ENCODE assay signal across 8 cellular contexts in genomic region chr7:100799037-100799896, GRCh38. TPM values are rescaled to one million over a fixed set of nuclear protein-coding genes. Genes with fewer than 3 reads are reported as not detected.
A peak's percentile ranks its signal among the peaks of the same experiment; 100 is the strongest.
DNase-seq lines count a peak whose midpoint lies in the region.

No MANE protein-coding gene starts in this region.

- no peaks in the 10 kb centered on the region for H3K36me3 ChIP-seq in effector memory CD4-positive, alpha-beta T cell (ENCODE audit: control insufficient read depth, insufficient read depth, low read length)

- H3K9me3 ChIP-seq in effector memory CD4-positive, alpha-beta T cell (ENCODE audit: control insufficient read depth, low read length), result no peaks in the 10 kb centered on the region

- no peak overlapping the region for H3K27ac ChIP-seq in effector memory CD4-positive, alpha-beta T cell (ENCODE audit: insufficient read depth, low read length, poor library complexity, severe bottlenecking)

- peaks cover 3% of the 10 kb centered on the region for H3K27me3 ChIP-seq in effector memory CD4-positive, alpha-beta T cell (replicated peaks; ENCODE audit: control insufficient read depth, insufficient read depth, low read length, poor library complexity, severe bottlenecking)

- no peaks in the 10 kb centered on the region for H3K4me1 ChIP-seq in effector memory CD4-positive, alpha-beta T cell (ENCODE audit: control insufficient read depth, insufficient read depth, low read length, poor library complexity, severe bottlenecking)

- no peak overlapping the region for H3K4me3 ChIP-seq in effector memory CD4-positive, alpha-beta T cell (ENCODE audit: insufficient read depth, low read depth, low read length, poor library complexity, severe bottlenecking)

- DNase-seq in NCI-H524 (lab: John Stamatoyannopoulos, UW) (peak; percentile 4 to 46), NCI-H524 treated with DMSO at 0.1 percent for 48 hours (lab: John Stamatoyannopoulos, UW) (no peak), NCI-H2171 treated with DMSO at 0.1 percent for 48 hours (lab: John Stamatoyannopoulos, UW) (peak; percentile 45), mucosa of gallbladder (ENCODE audit: low spot score) (peak; percentile 58), NCI-H187 treated with DMSO at 0.1 percent for 48 hours (lab: John Stamatoyannopoulos, UW) (no peak)
- DNase-seq in activated CD4-positive, alpha-beta T cell treated with anti-CD3 and anti-CD28 coated beads for 48 hours, result peak; percentile 72
- DNase-seq in effector memory CD4-positive, alpha-beta T cell, result peak in 2 of 3 donors; percentile 4 to 12
- DNase-seq in stimulated activated naive CD4-positive, alpha-beta T cell treated with Interleukin-2 at 50 U/mL for 16 hours (lab: John Stamatoyannopoulos, UW), result peak; percentile 13

RNA-seq across cellular contexts. Expression of gene EPHB4, which starts 28.1 kb away (rescaled TPM):
- total RNA-seq in mucosa of gallbladder, result 165 TPM

RNA-seq across cellular contexts. Expression of gene SLC12A9, which starts 53.2 kb away (rescaled TPM):
- total RNA-seq in mucosa of gallbladder, result 76.1 TPM

Comparison
In these comparisons a context has a peak if more than half of its experiments do, and no peak if none do; other contexts are left out.
1. DNase-seq: peak in NCI-H524 (2 of 2), NCI-H2171 treated with DMSO at 0.1 percent for 48 hours (single experiment), activated CD4-positive, alpha-beta T cell treated with anti-CD3 and anti-CD28 coated beads for 48 hours (single experiment), effector memory CD4-positive, alpha-beta T cell (2 of 3), mucosa of gallbladder (single experiment) and stimulated activated naive CD4-positive, alpha-beta T cell treated with Interleukin-2 at 50 U/mL for 16 hours (single experiment); none in NCI-H524 treated with DMSO at 0.1 percent for 48 hours (single experiment) and NCI-H187 treated with DMSO at 0.1 percent for 48 hours (single experiment).